Comparison of ENCODE assay signal across 8 cellular contexts in the genomic region with DNA sequence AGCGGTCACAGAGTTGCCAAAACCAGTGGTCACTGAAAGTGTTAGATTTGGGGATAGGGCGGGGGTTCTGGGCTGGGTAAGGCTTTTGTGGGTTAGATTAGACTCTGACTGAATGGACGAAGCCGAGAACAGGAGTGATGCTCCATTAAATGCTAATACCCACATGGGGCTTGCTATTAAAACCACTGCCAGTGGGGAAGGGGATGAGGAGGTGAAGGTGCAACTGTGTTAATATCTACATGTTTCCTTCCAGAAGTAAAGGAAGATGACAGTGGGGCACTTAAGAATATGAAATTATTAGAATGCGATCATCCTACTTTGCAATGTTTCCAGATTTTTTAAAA. TPM values are rescaled to one million over a fixed set of nuclear protein-coding genes. Genes with fewer than 3 reads are reported as not detected.
DNase-seq lines count a peak whose midpoint lies in the region; ATAC-seq and TF ChIP-seq lines count a peak whose summit lies in the region.

No MANE protein-coding gene starts in this region.

- peak overlapping the region; percentile 91 for H4K8ac ChIP-seq in trophoblast cell (ENCODE audit: low read depth, low read length)

- peak overlapping the region; percentile 20 for H3K9ac ChIP-seq in trophoblast cell (ENCODE audit: low read length)

- peaks cover 11% of the 10 kb centered on the region for H3K79me1 ChIP-seq in trophoblast cell (ENCODE audit: low read length)

- DNase-seq in GM12864 (ENCODE audit: low read depth), result no peak
- no peak for DNase-seq in RWPE2 (ENCODE audit: low spot score)
- no peak for DNase-seq in fibroblast of mammary gland (ENCODE audit: low read depth)
- no peak for DNase-seq in trophoblast cell
- no peak for DNase-seq in activated effector memory CD4-positive, alpha-beta T cell treated with Interleukin-2 at 50 U/mL for 16 hours
- DNase-seq in activated CD4-positive, alpha-beta T cell treated with anti-CD3 and anti-CD28 coated beads for 1 hour, result no peak

- peak; percentile 33 for ATAC-seq in HG02678 (IDR thresholded peaks at IDR 0.05; ENCODE audit: unreplicated experiment)
- peak; percentile 37; the same call in 2 of the 3 replicates for ATAC-seq in RWPE2 (ENCODE audit: low read depth)
- ATAC-seq in GM18873 (IDR thresholded peaks at IDR 0.05; ENCODE audit: low FRiP score, unreplicated experiment), result no peak

- H3K4ac ChIP-seq in trophoblast cell (ENCODE audit: low read depth, low read length), result peak overlapping the region; percentile 57

- H3K4me1 ChIP-seq in RWPE2 (ENCODE audit: insufficient read depth, poor library complexity, severe bottlenecking) (peaks cover 15% of the 10 kb centered on the region), trophoblast cell (ENCODE audit: control insufficient read depth in 1 of 2, insufficient read depth in 2 of 2, low read length in 2 of 2) (peaks cover 4 to 11% of the 10 kb centered on the region in 2 experiments)

- H3K27me3 ChIP-seq in RWPE2 (ENCODE audit: insufficient read depth, poor library complexity, severe bottlenecking) (no peaks in the 10 kb centered on the region), trophoblast cell (ENCODE audit: insufficient read depth, low read length) (no peaks in the 10 kb centered on the region)

- no peak for TF ChIP-seq CTCF in GM12864 (IDR thresholded peaks at IDR 0.05; ENCODE audit: low read depth, low read length, missing control alignments)
- no peak for TF ChIP-seq CTCF in RWPE2 (IDR thresholded peaks at IDR 0.05; ENCODE audit: poor library complexity, severe bottlenecking)
- no peak for TF ChIP-seq CTCF in fibroblast of mammary gland (conservative IDR thresholded peaks at IDR 0.05; ENCODE audit: control insufficient read depth, insufficient read depth, low read depth, low read length)

- peak overlapping the region; percentile 80 for H2BK5ac ChIP-seq in trophoblast cell (ENCODE audit: low read depth, low read length, poor library complexity)

- WGBS in trophoblast cell (ENCODE audit: extremely low coverage, insufficient coverage, insufficient read length), result no CpG with 5 or more reads among the region's 5 CpGs

- peaks cover 58% of the 10 kb centered on the region for H3K36me3 ChIP-seq in RWPE2 (ENCODE audit: low read depth)
- H3K36me3 ChIP-seq in trophoblast cell (ENCODE audit: control insufficient read depth in 1 of 2, insufficient read depth in 2 of 2, low read length in 2 of 2), result peaks cover 14 to 15% of the 10 kb centered on the region in 2 experiments

- H3K9me3 ChIP-seq in RWPE2 (ENCODE audit: severe bottlenecking), result peaks cover 6% of the 10 kb centered on the region
- peaks cover 9% of the 10 kb centered on the region for H3K9me3 ChIP-seq in trophoblast cell (ENCODE audit: insufficient read depth, low read depth, low read length)

- H4K12ac ChIP-seq in trophoblast cell (ENCODE audit: low read depth, low read length), result peak overlapping the region; percentile 63

- no peak overlapping the region for H2AK5ac ChIP-seq in trophoblast cell (ENCODE audit: low read length)

- H3K14ac ChIP-seq in trophoblast cell (ENCODE audit: low read length), result peak overlapping the region; percentile 94

- H4K91ac ChIP-seq in trophoblast cell (ENCODE audit: low read depth, low read length), result peak overlapping the region; percentile 89

- H2BK120ac ChIP-seq in trophoblast cell (ENCODE audit: insufficient read depth, low read length, poor library complexity), result peak overlapping the region; percentile 82

- H3K23ac ChIP-seq in trophoblast cell (ENCODE audit: low read length), result no peak overlapping the region

- H2BK12ac ChIP-seq in trophoblast cell (ENCODE audit: low read length), result no peak overlapping the region

- H3K18ac ChIP-seq in trophoblast cell (ENCODE audit: low read length), result no peak overlapping the region

- peak overlapping the region; percentile 80 for H2AFZ ChIP-seq in trophoblast cell (ENCODE audit: insufficient read depth, low read length, poor library complexity)

- peak overlapping the region; percentile 97 for H3K4me3 ChIP-seq in GM12864 (ENCODE audit: low read depth, low read length)
- peak overlapping the region; percentile 82 for H3K4me3 ChIP-seq in RWPE2 (ENCODE audit: severe bottlenecking)
- peak overlapping the region; percentile 95 for H3K4me3 ChIP-seq in fibroblast of mammary gland (ENCODE audit: control insufficient read depth, low read depth, low read length)
- peak overlapping the region; percentile 90 for H3K4me3 ChIP-seq in trophoblast cell (ENCODE audit: low read depth, low read length)

- peak overlapping the region; percentile 83 for H3K4me2 ChIP-seq in trophoblast cell (ENCODE audit: low read length)

- H3K27ac ChIP-seq in RWPE2 (ENCODE audit: poor library complexity, severe bottlenecking), result peak overlapping the region; percentile 65
- H3K27ac ChIP-seq in trophoblast cell (ENCODE audit: low read depth, low read length), result peak overlapping the region; percentile 63

- peaks cover 4% of the 10 kb centered on the region for H3K79me2 ChIP-seq in trophoblast cell (ENCODE audit: control insufficient read depth, insufficient read depth, low read length, poor library complexity)

RNA-seq across cellular contexts. Expression of gene ZNF614, which starts 0.6 kb away (rescaled TPM):
- polyA plus RNA-seq in trophoblast cell (2013), result 13.1 and 13.4 TPM in 2 replicates

RNA-seq across cellular contexts. Expression of gene ZNF432, which starts 19.9 kb away (rescaled TPM):
- polyA plus RNA-seq in trophoblast cell (2013), result 10.8 and 11.5 TPM in 2 replicates

RNA-seq across cellular contexts. Expression of gene ZNF615, which starts 20.7 kb away (rescaled TPM):
- polyA plus RNA-seq in trophoblast cell (2013), result 5.6 and 5.7 TPM in 2 replicates

RNA-seq across cellular contexts. Expression of gene ZNF350, which starts 42.1 kb away (rescaled TPM):
- 5.1 and 5.2 TPM in 2 replicates for polyA plus RNA-seq in trophoblast cell (2013)
